26 cellular contexts compared by ENCODE assay signal in the genomic region with DNA sequence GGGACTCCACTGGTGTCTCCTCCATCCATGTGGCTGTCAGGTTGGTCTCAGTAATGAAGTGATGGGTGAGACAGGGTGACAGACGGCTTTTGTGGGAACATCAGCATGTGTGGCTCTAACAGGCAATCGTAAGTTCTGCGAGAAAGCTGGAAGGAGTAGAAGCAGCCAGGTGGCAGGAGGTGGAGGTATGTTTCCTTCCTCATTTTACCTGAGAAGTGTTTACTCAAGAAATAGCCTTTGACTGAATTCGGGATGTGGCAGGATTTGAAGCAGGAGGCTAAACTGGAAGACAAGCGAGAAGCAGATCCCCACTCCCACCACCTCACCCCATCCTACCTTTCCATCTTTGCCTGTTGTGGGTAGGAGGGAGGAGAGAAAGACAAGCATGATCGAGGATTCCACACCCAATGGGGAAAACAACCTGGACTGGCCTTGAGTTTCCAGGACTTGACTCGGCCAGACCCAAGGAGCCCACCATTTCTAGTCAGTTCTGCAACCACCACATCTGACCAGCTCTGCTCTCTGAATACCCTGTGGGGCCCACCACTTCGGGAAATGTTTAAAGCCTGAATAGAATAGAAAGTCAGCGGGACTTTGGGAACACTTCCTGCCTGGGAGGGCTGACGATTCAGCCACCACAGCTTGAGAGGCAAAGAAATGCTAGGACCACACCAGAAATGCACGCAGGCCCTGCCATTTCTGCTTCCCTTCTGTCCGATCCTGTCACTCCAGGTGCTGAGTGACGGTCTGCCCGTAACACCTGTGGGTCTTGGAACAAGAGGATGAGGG. TPM values are rescaled to one million over a fixed set of nuclear protein-coding genes. Genes with fewer than 3 reads are reported as not detected.
"Had no signal": no experiment of that assay in that cellular context is flagged by ENCODE, and none has a peak within 500 bp of the region (broad histone marks: within the 10 kb centered on the region; RNA-seq: fewer than 3 reads in every experiment).

No MANE protein-coding gene starts in this region.

- H3K9me3 Mint-ChIP-seq: activated CD4-positive, alpha-beta memory T cell treated with anti-CD3 and anti-CD28 coated beads for 36 hours; activated naive CD8-positive, alpha-beta T cell treated with anti-CD3 and anti-CD28 coated beads, Interleukin-2, amount 10 ng/mL, durations not matched to agents 7 days and 5 days; activated T-cell treated with anti-CD3 and anti-CD28 coated beads, Interleukin-2, amount 50 U/mL, for 72 hours; brain; dendritic cell treated with granulocyte-macrophage colony-stimulating factor and Interleukin-4, amounts not matched to agents 40 ng/mL and 50 ng/mL, for 4 days; effector memory CD8-positive, alpha-beta T cell; natural killer cell treated with Interleukin-12 subunit alpha and Interleukin-12 subunit beta and Interleukin-15 and Interleukin-18, amount 100 ng/mL, for 72 hours had no signal

- H3K4me3 Mint-ChIP-seq: activated CD4-positive, alpha-beta memory T cell treated with anti-CD3 and anti-CD28 coated beads for 36 hours; activated naive CD8-positive, alpha-beta T cell treated with anti-CD3 and anti-CD28 coated beads, Interleukin-2, amount 10 ng/mL, durations not matched to agents 7 days and 5 days; activated T-cell treated with anti-CD3 and anti-CD28 coated beads, Interleukin-2, amount 50 U/mL, for 72 hours; brain; dendritic cell treated with granulocyte-macrophage colony-stimulating factor and Interleukin-4, amounts not matched to agents 40 ng/mL and 50 ng/mL, for 4 days; effector memory CD8-positive, alpha-beta T cell; natural killer cell treated with Interleukin-12 subunit alpha and Interleukin-12 subunit beta and Interleukin-15 and Interleukin-18, amount 100 ng/mL, for 72 hours had no signal

- H3K27ac Mint-ChIP-seq: activated CD4-positive, alpha-beta memory T cell treated with anti-CD3 and anti-CD28 coated beads for 36 hours; activated naive CD8-positive, alpha-beta T cell treated with anti-CD3 and anti-CD28 coated beads, Interleukin-2, amount 10 ng/mL, durations not matched to agents 7 days and 5 days; activated T-cell treated with anti-CD3 and anti-CD28 coated beads, Interleukin-2, amount 50 U/mL, for 72 hours; brain; dendritic cell treated with granulocyte-macrophage colony-stimulating factor and Interleukin-4, amounts not matched to agents 40 ng/mL and 50 ng/mL, for 4 days; effector memory CD8-positive, alpha-beta T cell; natural killer cell treated with Interleukin-12 subunit alpha and Interleukin-12 subunit beta and Interleukin-15 and Interleukin-18, amount 100 ng/mL, for 72 hours had no signal

- H3K27me3 Mint-ChIP-seq: activated CD4-positive, alpha-beta memory T cell treated with anti-CD3 and anti-CD28 coated beads for 36 hours; natural killer cell treated with Interleukin-12 subunit alpha and Interleukin-12 subunit beta and Interleukin-15 and Interleukin-18, amount 100 ng/mL, for 72 hours had no signal

- H3K27ac ChIP-seq: epithelial cell of prostate, heart right ventricle, skin epidermis, upper lobe of left lung, VCaP had no signal

- H3K9me3 ChIP-seq: heart right ventricle, SK-N-SH, upper lobe of left lung had no signal

- H3K36me3 Mint-ChIP-seq: activated CD4-positive, alpha-beta memory T cell treated with anti-CD3 and anti-CD28 coated beads for 36 hours; activated naive CD8-positive, alpha-beta T cell treated with anti-CD3 and anti-CD28 coated beads, Interleukin-2, amount 10 ng/mL, durations not matched to agents 7 days and 5 days; brain; natural killer cell treated with Interleukin-12 subunit alpha and Interleukin-12 subunit beta and Interleukin-15 and Interleukin-18, amount 100 ng/mL, for 72 hours had no signal

- H3K36me3 ChIP-seq: heart right ventricle, upper lobe of left lung had no signal

- H3K4me2 ChIP-seq: SK-N-SH had no signal

- DNase-seq: activated CD4-positive, alpha-beta memory T cell treated with anti-CD3 and anti-CD28 coated beads for 36 hours; activated CD8-positive, alpha-beta memory T cell treated with anti-CD3 and anti-CD28 coated beads, Interleukin-2, amount 50 U/mL, for 4 hours; activated gamma-delta T cell treated with Interleukin-2 at 50 U/mL for 16 hours; activated naive CD8-positive, alpha-beta T cell treated with anti-CD3 and anti-CD28 coated beads, Interleukin-2, amount 10 ng/mL, durations not matched to agents 7 days and 5 days; activated T-cell treated with anti-CD3 and anti-CD28 coated beads, Interleukin-2, amount 50 U/mL, for 72 hours; effector memory CD8-positive, alpha-beta T cell; heart right ventricle; left colon; mammary epithelial cell; occipital lobe; SK-N-SH; stimulated activated CD4-positive, alpha-beta T cell treated with anti-CD3 and anti-CD28 coated beads, Interleukin-4, amount 100 ng/mL, for 4 hours; stimulated activated CD8-positive, alpha-beta memory T cell treated with anti-CD3 and anti-CD28 coated beads, Interleukin-4, amount 100 ng/mL, for 48 hours; stimulated activated naive CD4-positive, alpha-beta T cell treated with Interleukin-2 at 50 U/mL for 16 hours; substantia nigra; upper lobe of left lung had no signal

- H3K27me3 ChIP-seq: upper lobe of left lung had no signal

- H3K4me3 ChIP-seq: heart right ventricle, skin epidermis, upper lobe of left lung had no signal

- H3K4me1 Mint-ChIP-seq: activated naive CD8-positive, alpha-beta T cell treated with anti-CD3 and anti-CD28 coated beads, Interleukin-2, amount 10 ng/mL, durations not matched to agents 7 days and 5 days; brain had no signal

- H3K9ac ChIP-seq: SK-N-SH had no signal

- H3K4me1 ChIP-seq: heart right ventricle, upper lobe of left lung had no signal

RNA-seq across cellular contexts. Expression of gene ABCG8, which starts 1.2 kb away (rescaled TPM):
- total RNA-seq: activated CD4-positive, alpha-beta memory T cell treated with anti-CD3 and anti-CD28 coated beads for 36 hours; activated naive CD8-positive, alpha-beta T cell treated with anti-CD3 and anti-CD28 coated beads, Interleukin-2, amount 10 ng/mL, durations not matched to agents 7 days and 5 days; activated T-cell treated with anti-CD3 and anti-CD28 coated beads, Interleukin-2, amount 50 U/mL, for 72 hours; mammary epithelial cell; natural killer cell treated with Interleukin-12 subunit alpha and Interleukin-12 subunit beta and Interleukin-15 and Interleukin-18, amount 100 ng/mL, for 72 hours; posterior vena cava; T-helper 1 cell treated with Interleukin-12 subunit alpha and Interleukin-12 subunit beta and Interleukin-4 antibody, amounts not matched to agents 30 ng/mL and 1 ng/mL, for 36 hours had no signal
- polyA plus RNA-seq: mammary epithelial cell, SK-N-SH had no signal

RNA-seq across cellular contexts. Expression of gene ABCG5, which starts 1.3 kb away (rescaled TPM):
- total RNA-seq: activated CD4-positive, alpha-beta memory T cell treated with anti-CD3 and anti-CD28 coated beads for 36 hours; activated naive CD8-positive, alpha-beta T cell treated with anti-CD3 and anti-CD28 coated beads, Interleukin-2, amount 10 ng/mL, durations not matched to agents 7 days and 5 days; activated T-cell treated with anti-CD3 and anti-CD28 coated beads, Interleukin-2, amount 50 U/mL, for 72 hours; cerebellum; frontal cortex; mammary epithelial cell; natural killer cell treated with Interleukin-12 subunit alpha and Interleukin-12 subunit beta and Interleukin-15 and Interleukin-18, amount 100 ng/mL, for 72 hours; posterior vena cava; T-helper 1 cell treated with Interleukin-12 subunit alpha and Interleukin-12 subunit beta and Interleukin-4 antibody, amounts not matched to agents 30 ng/mL and 1 ng/mL, for 36 hours had no signal
- polyA plus RNA-seq: heart right ventricle, mammary epithelial cell, SK-N-SH had no signal
